25 cellular contexts compared by ENCODE assay signal in the genomic region with DNA sequence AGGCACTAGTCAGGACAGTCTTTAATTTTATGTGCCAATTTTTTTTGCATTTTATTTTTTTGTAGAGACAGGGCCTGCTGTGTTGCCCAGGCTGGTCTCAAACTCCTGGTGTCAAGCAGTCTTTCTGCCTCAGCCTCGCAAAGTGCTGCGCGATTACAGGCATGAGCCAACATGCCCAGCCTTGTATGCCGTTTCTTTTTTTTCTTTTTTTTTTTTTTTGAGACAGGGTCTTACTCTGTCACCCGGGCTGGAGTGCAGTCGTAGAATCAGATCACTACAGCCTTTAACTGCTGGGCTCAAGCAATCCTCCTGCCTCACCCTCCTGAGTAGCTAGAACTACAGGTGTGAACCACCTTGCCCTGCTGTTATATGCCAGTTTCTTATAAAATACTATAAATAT. TPM values are rescaled to one million over a fixed set of nuclear protein-coding genes. Genes with fewer than 3 reads are reported as not detected.
"Had no signal": no experiment of that assay in that cellular context is flagged by ENCODE, and none has a peak within 500 bp of the region (broad histone marks: within the 10 kb centered on the region; RNA-seq: fewer than 3 reads in every experiment).

No MANE protein-coding gene starts in this region.

- H3K9me3 Mint-ChIP-seq: activated naive CD4-positive, alpha-beta T cell treated with anti-CD3 and anti-CD28 coated beads, Interleukin-2, amount 50 U/mL, for 24 hours; activated T-cell treated with anti-CD3 and anti-CD28 coated beads, Interleukin-2, amount 50 U/mL, for 72 hours had no signal

- H3K27me3 Mint-ChIP-seq: activated CD8-positive, alpha-beta T cell treated with anti-CD3 and anti-CD28 coated beads for 36 hours; activated naive CD4-positive, alpha-beta T cell treated with anti-CD3 and anti-CD28 coated beads, Interleukin-2, amount 50 U/mL, for 24 hours had no signal

- H3K27ac ChIP-seq: ascending aorta, body of pancreas, SJCRH30 had no signal

- ATAC-seq: activated CD4-positive, CD25-positive, alpha-beta regulatory T cell treated with anti-CD3 and anti-CD28 coated beads, Interleukin-2, amount 50 U/mL, for 24 hours; activated CD8-positive, alpha-beta T cell treated with anti-CD3 and anti-CD28 coated beads for 36 hours; activated T-cell treated with anti-CD3 and anti-CD28 coated beads, Interleukin-2, amount 50 U/mL, for 72 hours; body of pancreas; Panc1 had no signal

- H3K4me2 ChIP-seq: SK-N-SH had no signal

- H3K9me3 ChIP-seq: ascending aorta, body of pancreas, SJCRH30, SK-N-SH had no signal

- H3K4me1 ChIP-seq: ascending aorta, body of pancreas, SJCRH30 had no signal

- H3K27ac Mint-ChIP-seq: activated CD8-positive, alpha-beta T cell treated with anti-CD3 and anti-CD28 coated beads for 36 hours; activated naive CD4-positive, alpha-beta T cell treated with anti-CD3 and anti-CD28 coated beads, Interleukin-2, amount 50 U/mL, for 24 hours; activated T-cell treated with anti-CD3 and anti-CD28 coated beads, Interleukin-2, amount 50 U/mL, for 72 hours had no signal

- H3K9ac ChIP-seq: SK-N-SH had no signal

- H3K4me3 ChIP-seq: ascending aorta, body of pancreas, SJCRH30 had no signal

- H3K27me3 ChIP-seq: ascending aorta, body of pancreas, SJCRH30 had no signal

- DNase-seq: activated CD4-positive, alpha-beta T cell treated with anti-CD3 and anti-CD28 coated beads for 4 hours; activated CD8-positive, alpha-beta memory T cell treated with anti-CD3 and anti-CD28 coated beads, Interleukin-2, amount 50 U/mL, for 4 hours; activated CD8-positive, alpha-beta T cell treated with anti-CD3 and anti-CD28 coated beads for 36 hours; activated T-cell treated with anti-CD3 and anti-CD28 coated beads, Interleukin-2, amount 50 U/mL, for 72 hours; body of pancreas; cerebellar nuclear complex; KG1; NCI-H1092; NCI-H1436; NCI-H1694 treated with DMSO at 0.1 percent for 48 hours; NCI-H2029 treated with DMSO at 0.1 percent for 48 hours; NCI-H345; NCI-H510A; NCI-H69; NK-92 treated with Interleukin-12 subunit alpha and Interleukin-12 subunit beta, amount 100 ng/mL, for 24 hours; OCI-M1; Right ventricle myocardium superior; RPMI8226; SJCRH30; SK-N-SH; T-helper 1 cell had no signal

- H3K4me3 Mint-ChIP-seq: activated CD8-positive, alpha-beta T cell treated with anti-CD3 and anti-CD28 coated beads for 36 hours; activated naive CD4-positive, alpha-beta T cell treated with anti-CD3 and anti-CD28 coated beads, Interleukin-2, amount 50 U/mL, for 24 hours; activated T-cell treated with anti-CD3 and anti-CD28 coated beads, Interleukin-2, amount 50 U/mL, for 72 hours had no signal

RNA-seq across cellular contexts. Expression of a gene that starts 26.4 kb away (rescaled TPM):
- total RNA-seq: ascending aorta had no signal
